In genomic region chr3:53473422-53473821, GRCh38 we compare ENCODE assay signal across 1 cellular context.
TF ChIP-seq lines count a peak whose summit lies in the region.

No MANE protein-coding gene starts in this region.

TF ChIP-seq in HepG2, 621 proteins besides CTCF, POLR2A, EP300 and RAD21 (continued from another document and continues in another):
- TF ChIP-seq ARID2 (CRISPR knock-in tag; IDR thresholded peaks at IDR 0.05; ENCODE audit: borderline replicate concordance) (no peak), MEF2D (CRISPR knock-in tag; IDR thresholded peaks at IDR 0.05) (no peak), PRDM15 (CRISPR knock-in tag; IDR thresholded peaks at IDR 0.05) (no peak), ZNF850 (CRISPR knock-in tag; conservative IDR thresholded peaks at IDR 0.05) (no peak), BCLAF1 (IDR thresholded peaks at IDR 0.05) (no peak), HES4 (CRISPR knock-in tag; IDR thresholded peaks at IDR 0.05; ENCODE audit: borderline replicate concordance) (no peak), RFX1 (IDR thresholded peaks at IDR 0.05) (no peak), ETV5 (CRISPR knock-in tag; IDR thresholded peaks at IDR 0.05; ENCODE audit: borderline replicate concordance) (no peak), ZNF609 (CRISPR knock-in tag; IDR thresholded peaks at IDR 0.05; ENCODE audit: borderline replicate concordance) (no peak; the same call in 1 of the 2 replicates), ZSCAN22 (CRISPR knock-in tag; IDR thresholded peaks at IDR 0.05) (no peak), ZNF720 (CRISPR knock-in tag; IDR thresholded peaks at IDR 0.05) (no peak), GABPA (IDR thresholded peaks at IDR 0.05; ENCODE audit: low read depth, low read length) (no peak), GABPA (CRISPR knock-in tag; IDR thresholded peaks at IDR 0.05; ENCODE audit: low read depth) (0 out of 2 replicates have a peak, but pooled peaks have one; percentile 44), ZNF709 (CRISPR knock-in tag; IDR thresholded peaks at IDR 0.05) (no peak), FOXO4 (CRISPR knock-in tag; conservative IDR thresholded peaks at IDR 0.05) (no peak), HOMEZ (CRISPR knock-in tag; IDR thresholded peaks at IDR 0.05; ENCODE audit: low read depth) (peak; percentile 46; the same call in 1 of the 2 replicates), ZNF333 (CRISPR knock-in tag; IDR thresholded peaks at IDR 0.05; ENCODE audit: borderline replicate concordance) (0 out of 2 replicates have a peak, but pooled peaks have one; percentile 70), PHF20 (CRISPR knock-in tag; IDR thresholded peaks at IDR 0.05) (no peak), DBP (CRISPR knock-in tag; IDR thresholded peaks at IDR 0.05; ENCODE audit: not compliant biosample characterization) (no peak), SP4 (CRISPR knock-in tag; IDR thresholded peaks at IDR 0.05) (no peak), ZNF17 (CRISPR knock-in tag; IDR thresholded peaks at IDR 0.05) (no peak), ARID5B (CRISPR knock-in tag; IDR thresholded peaks at IDR 0.05) (peak; percentile 58), ZFP1 (CRISPR knock-in tag; IDR thresholded peaks at IDR 0.05) (0 out of 2 replicates have a peak, but pooled peaks have one; percentile 23), MLX (CRISPR knock-in tag; IDR thresholded peaks at IDR 0.05) (no peak), ZNF546 (CRISPR knock-in tag; conservative IDR thresholded peaks at IDR 0.05) (no peak), ZNF530 (CRISPR knock-in tag; IDR thresholded peaks at IDR 0.05; ENCODE audit: low read depth) (no peak), USF2 (IDR thresholded peaks at IDR 0.05; ENCODE audit: low read depth, low read length) (no peak), USF2 (CRISPR knock-in tag; IDR thresholded peaks at IDR 0.05; ENCODE audit: borderline replicate concordance) (no peak), ZNF160 (CRISPR knock-in tag; IDR thresholded peaks at IDR 0.05) (0 out of 2 replicates have a peak, but pooled peaks have one; percentile 56), EZH2 (conservative IDR thresholded peaks at IDR 0.05; ENCODE audit: low read depth, low read length) (no peak), ZNF652 (CRISPR knock-in tag; IDR thresholded peaks at IDR 0.05; ENCODE audit: borderline replicate concordance, low read depth) (no peak), ZNF576 (CRISPR knock-in tag; IDR thresholded peaks at IDR 0.05) (no peak), ZNF564 (CRISPR knock-in tag; IDR thresholded peaks at IDR 0.05) (no peak), MED13 (CRISPR knock-in tag; IDR thresholded peaks at IDR 0.05) (no peak), ZMYM3 (CRISPR knock-in tag; IDR thresholded peaks at IDR 0.05) (peak; percentile 60), WIZ (CRISPR knock-in tag; IDR thresholded peaks at IDR 0.05) (no peak), KDM4B (CRISPR knock-in tag; IDR thresholded peaks at IDR 0.05) (no peak)
